Comparison of ENCODE assay signal across 9 cellular contexts in the genomic region with DNA sequence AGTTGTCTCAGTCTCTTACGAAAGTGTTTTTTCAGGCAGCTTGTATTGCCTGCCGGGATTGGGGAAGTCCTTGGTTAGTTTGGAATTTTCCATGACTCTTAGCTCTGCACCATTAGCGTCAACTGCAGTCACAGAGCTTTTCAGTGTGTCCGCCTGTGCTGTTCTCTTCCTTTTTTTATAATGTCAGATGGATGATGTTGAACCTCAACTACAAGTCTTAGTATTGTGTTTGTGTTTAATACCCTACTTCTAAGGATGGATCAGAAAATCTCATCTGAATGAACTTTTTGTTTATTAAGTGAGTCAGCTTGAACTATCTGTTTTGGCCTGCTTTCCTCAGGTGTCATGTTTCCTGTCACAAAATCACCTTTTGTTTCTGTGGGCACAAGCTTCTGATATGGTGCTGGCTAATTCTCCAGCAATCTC.
DNase-seq lines count a peak whose midpoint lies in the region; ATAC-seq lines count a peak whose summit lies in the region.
"Had no signal": no experiment of that assay in that cellular context is flagged by ENCODE, and none has a peak within 500 bp of the region (broad histone marks: within the 10 kb centered on the region; RNA-seq: fewer than 3 reads in every experiment).

No MANE protein-coding gene starts in this region.

- peak overlapping the region; percentile 89 for H3K27ac ChIP-seq in angular gyrus (ENCODE audit: low read depth, low read length)

- H3K27ac Mint-ChIP-seq in T-helper 1 cell treated with Interleukin-12 subunit alpha and Interleukin-12 subunit beta and Interleukin-4 antibody, amounts not matched to agents 30 μg/mL and 1 μg/mL, for 36 hours: peak overlapping the region; percentile 8
- H3K27ac Mint-ChIP-seq in stimulated activated memory B cell treated with anti-CD40 and anti-IgM and Interleukin-4, amounts not matched to agents 10 μg/mL and 1 μg/mL and 100 μg/mL, for 72 hours: peak overlapping the region; percentile 91

- ATAC-seq in stimulated activated memory B cell treated with anti-CD40 and anti-IgM and Interleukin-4, amounts not matched to agents 10 μg/mL and 1 μg/mL and 100 μg/mL, for 72 hours: peak; percentile 85
- ATAC-seq in HG03469 (IDR thresholded peaks at IDR 0.05; ENCODE audit: unreplicated experiment): no peak
- ATAC-seq in GM21723 (IDR thresholded peaks at IDR 0.05; ENCODE audit: unreplicated experiment): no peak
- no peak for ATAC-seq in HG02981 (IDR thresholded peaks at IDR 0.05; ENCODE audit: unreplicated experiment)

- no peak overlapping the region for H3K4me3 Mint-ChIP-seq in T-helper 1 cell treated with Interleukin-12 subunit alpha and Interleukin-12 subunit beta and Interleukin-4 antibody, amounts not matched to agents 30 μg/mL and 1 μg/mL, for 36 hours
- no peak overlapping the region for H3K4me3 Mint-ChIP-seq in stimulated activated memory B cell treated with anti-CD40 and anti-IgM and Interleukin-4, amounts not matched to agents 10 μg/mL and 1 μg/mL and 100 μg/mL, for 72 hours

- H3K27me3 Mint-ChIP-seq in T-helper 1 cell treated with Interleukin-12 subunit alpha and Interleukin-12 subunit beta and Interleukin-4 antibody, amounts not matched to agents 30 μg/mL and 1 μg/mL, for 36 hours (ENCODE audit: low read depth): no peaks in the 10 kb centered on the region
- no peaks in the 10 kb centered on the region for H3K27me3 Mint-ChIP-seq in stimulated activated memory B cell treated with anti-CD40 and anti-IgM and Interleukin-4, amounts not matched to agents 10 μg/mL and 1 μg/mL and 100 μg/mL, for 72 hours

- H3K9me3 Mint-ChIP-seq in T-helper 1 cell treated with Interleukin-12 subunit alpha and Interleukin-12 subunit beta and Interleukin-4 antibody, amounts not matched to agents 30 μg/mL and 1 μg/mL, for 36 hours: no peaks in the 10 kb centered on the region
- no peaks in the 10 kb centered on the region for H3K9me3 Mint-ChIP-seq in stimulated activated memory B cell treated with anti-CD40 and anti-IgM and Interleukin-4, amounts not matched to agents 10 μg/mL and 1 μg/mL and 100 μg/mL, for 72 hours

- H3K36me3 Mint-ChIP-seq in T-helper 1 cell treated with Interleukin-12 subunit alpha and Interleukin-12 subunit beta and Interleukin-4 antibody, amounts not matched to agents 30 μg/mL and 1 μg/mL, for 36 hours (ENCODE audit: low read depth): peaks cover 22% of the 10 kb centered on the region
- H3K36me3 Mint-ChIP-seq in stimulated activated memory B cell treated with anti-CD40 and anti-IgM and Interleukin-4, amounts not matched to agents 10 μg/mL and 1 μg/mL and 100 μg/mL, for 72 hours: peaks cover 56% of the 10 kb centered on the region

- peaks cover 24% of the 10 kb centered on the region for H3K4me1 Mint-ChIP-seq in T-helper 1 cell treated with Interleukin-12 subunit alpha and Interleukin-12 subunit beta and Interleukin-4 antibody, amounts not matched to agents 30 μg/mL and 1 μg/mL, for 36 hours (ENCODE audit: low read depth)
- peaks cover 57% of the 10 kb centered on the region for H3K4me1 Mint-ChIP-seq in stimulated activated memory B cell treated with anti-CD40 and anti-IgM and Interleukin-4, amounts not matched to agents 10 μg/mL and 1 μg/mL and 100 μg/mL, for 72 hours

- DNase-seq in T-helper 1 cell (no peak), iPS-NIHi11 (ENCODE audit: low spot score) (peak; percentile 26)
- DNase-seq: DND-41 had no signal
